ENCODE assay signal across 18 cellular contexts in genomic region chr1:184532199-184532598, GRCh38.
"Had no signal": no experiment of that assay in that cellular context is flagged by ENCODE, and none has a peak within 500 bp of the region (broad histone marks: within the 10 kb centered on the region; RNA-seq: fewer than 3 reads in every experiment).

No MANE protein-coding gene starts in this region.

- H3K9me3 ChIP-seq: ovary had no signal

- H3K27ac ChIP-seq: brain microvascular endothelial cell, ovary, tibial artery had no signal

- ATAC-seq: activated CD8-positive, alpha-beta memory T cell treated with anti-CD3 and anti-CD28 coated beads, Interleukin-2, amount 10 ng/mL, durations not matched to agents 7 days and 5 days; left lobe of liver had no signal

- H3K36me3 Mint-ChIP-seq: activated naive CD8-positive, alpha-beta T cell had no signal

- H3K4me3 ChIP-seq: ovary, skin epidermis, tibial artery had no signal

- H3K27ac Mint-ChIP-seq: activated CD8-positive, alpha-beta memory T cell treated with anti-CD3 and anti-CD28 coated beads, Interleukin-2, amount 10 ng/mL, durations not matched to agents 7 days and 5 days; activated naive CD8-positive, alpha-beta T cell; activated T-cell treated with anti-CD3 and anti-CD28 coated beads, Interleukin-2, amount 50 U/mL, for 24 hours; endodermal cell had no signal

- H3K4me3 Mint-ChIP-seq: activated CD8-positive, alpha-beta memory T cell treated with anti-CD3 and anti-CD28 coated beads, Interleukin-2, amount 10 ng/mL, durations not matched to agents 7 days and 5 days; activated naive CD8-positive, alpha-beta T cell; activated T-cell treated with anti-CD3 and anti-CD28 coated beads, Interleukin-2, amount 50 U/mL, for 24 hours; endodermal cell; neural crest cell had no signal

- DNase-seq: activated CD4-positive, alpha-beta T cell treated with anti-CD3 and anti-CD28 coated beads, Interleukin-2, amount 50 U/mL, for 4 hours; activated CD4-positive, CD25-positive, alpha-beta regulatory T cell treated with anti-CD3 and anti-CD28 coated beads, Interleukin-2, amount 50 U/mL, for 72 hours; activated CD8-positive, alpha-beta memory T cell treated with anti-CD3 and anti-CD28 coated beads, Interleukin-2, amount 10 ng/mL, durations not matched to agents 7 days and 5 days; activated effector memory CD4-positive, alpha-beta T cell treated with anti-CD3 and anti-CD28 coated beads, Interleukin-2, amount 50 U/mL, for 16 hours; activated T-cell treated with anti-CD3 and anti-CD28 coated beads, Interleukin-2, amount 50 U/mL, for 24 hours; brain microvascular endothelial cell; dermis blood vessel endothelial cell; endodermal cell; foreskin fibroblast; head of caudate nucleus; mesendoderm; ovary; tibial artery had no signal

- H3K36me3 ChIP-seq: brain microvascular endothelial cell, ovary, tibial artery had no signal

- H3K27me3 ChIP-seq: brain microvascular endothelial cell, ovary, tibial artery had no signal

- FAIRE-seq: islet of Langerhans had no signal

- H3K4me1 Mint-ChIP-seq: activated CD8-positive, alpha-beta memory T cell treated with anti-CD3 and anti-CD28 coated beads, Interleukin-2, amount 10 ng/mL, durations not matched to agents 7 days and 5 days; endodermal cell had no signal
